26 cellular contexts compared by ENCODE assay signal in the genomic region with DNA sequence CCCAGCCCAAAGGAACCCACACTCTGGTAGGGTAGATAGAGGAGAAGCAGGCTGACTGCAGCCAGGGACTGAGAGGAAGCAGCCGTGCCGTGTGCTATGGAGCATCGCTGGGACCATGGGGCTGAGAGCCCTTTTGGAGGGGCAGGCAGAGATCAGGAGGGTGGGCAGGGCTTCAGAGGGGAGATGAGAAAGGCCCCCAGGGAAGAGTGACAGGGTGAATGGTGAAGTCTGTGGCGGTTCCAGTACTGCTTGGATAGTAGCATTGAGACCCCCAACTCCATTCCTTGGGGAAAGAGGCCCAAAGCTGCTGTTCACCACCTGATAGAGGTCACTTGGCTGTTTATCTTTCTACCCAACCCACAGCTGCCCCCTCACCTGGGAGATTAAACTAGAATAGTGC.
"Had no signal": no experiment of that assay in that cellular context is flagged by ENCODE, and none has a peak within 500 bp of the region (broad histone marks: within the 10 kb centered on the region; RNA-seq: fewer than 3 reads in every experiment).

No MANE protein-coding gene starts in this region.

- H3K4me3 ChIP-seq: gastrocnemius medialis, lung, mucosa of descending colon, neural progenitor cell, ovary, psoas muscle, sigmoid colon, testis, tibial artery, upper lobe of left lung, uterus had no signal

- H3K4me1 ChIP-seq: psoas muscle, sigmoid colon, testis, upper lobe of left lung, uterus had no signal

- DNase-seq: cortex of kidney; effector CD4-positive, alpha-beta T cell; foreskin fibroblast; gastrocnemius medialis; head of caudate nucleus; kidney; mucosa of descending colon; naive B cell; nucleus accumbens; ovary; posterior cingulate gyrus; psoas muscle; right cardiac atrium; sigmoid colon; stimulated activated CD4-positive, alpha-beta T cell treated with anti-CD3 and anti-CD28 coated beads, Interleukin-4, amount 100 ng/mL, for 4 hours; stimulated activated naive CD8-positive, alpha-beta T cell treated with anti-CD3 and anti-CD28 coated beads, Interleukin-15, Interleukin-2, amounts not matched to agents 100 U/mL and 50 U/mL, for 24 hours; substantia nigra; testis; tibial artery; upper lobe of left lung; uterus had no signal

- H3K36me3 ChIP-seq: gastrocnemius medialis, neural progenitor cell, ovary, sigmoid colon, tibial artery, upper lobe of left lung, uterus had no signal

- H3K27ac ChIP-seq: gastrocnemius medialis, neural progenitor cell, ovary, psoas muscle, sigmoid colon, testis, tibial artery, upper lobe of left lung, uterus had no signal

- ATAC-seq: gastrocnemius medialis; left lobe of liver; mucosa of descending colon; natural killer cell treated with Interleukin-12 subunit alpha and Interleukin-12 subunit beta and Interleukin-15 and Interleukin-18, amount 100 ng/mL, for 72 hours; psoas muscle; right cardiac atrium; stimulated activated memory B cell treated with anti-CD40 and anti-IgM and Interleukin-4, amounts not matched to agents 10 μg/mL and 1 μg/mL and 100 μg/mL, for 72 hours; stimulated activated naive CD8-positive, alpha-beta T cell treated with anti-CD3 and anti-CD28 coated beads, Interleukin-15, Interleukin-2, amounts not matched to agents 100 U/mL and 50 U/mL, for 24 hours had no signal

- H3K9me3 ChIP-seq: gastrocnemius medialis, mucosa of descending colon, ovary, psoas muscle, sigmoid colon, testis, tibial artery, upper lobe of left lung, uterus had no signal

- H3K27me3 ChIP-seq: gastrocnemius medialis, neural progenitor cell, ovary, sigmoid colon, testis, tibial artery, upper lobe of left lung, uterus had no signal
